ENCODE assay signal across 8 cellular contexts in the genomic region with DNA sequence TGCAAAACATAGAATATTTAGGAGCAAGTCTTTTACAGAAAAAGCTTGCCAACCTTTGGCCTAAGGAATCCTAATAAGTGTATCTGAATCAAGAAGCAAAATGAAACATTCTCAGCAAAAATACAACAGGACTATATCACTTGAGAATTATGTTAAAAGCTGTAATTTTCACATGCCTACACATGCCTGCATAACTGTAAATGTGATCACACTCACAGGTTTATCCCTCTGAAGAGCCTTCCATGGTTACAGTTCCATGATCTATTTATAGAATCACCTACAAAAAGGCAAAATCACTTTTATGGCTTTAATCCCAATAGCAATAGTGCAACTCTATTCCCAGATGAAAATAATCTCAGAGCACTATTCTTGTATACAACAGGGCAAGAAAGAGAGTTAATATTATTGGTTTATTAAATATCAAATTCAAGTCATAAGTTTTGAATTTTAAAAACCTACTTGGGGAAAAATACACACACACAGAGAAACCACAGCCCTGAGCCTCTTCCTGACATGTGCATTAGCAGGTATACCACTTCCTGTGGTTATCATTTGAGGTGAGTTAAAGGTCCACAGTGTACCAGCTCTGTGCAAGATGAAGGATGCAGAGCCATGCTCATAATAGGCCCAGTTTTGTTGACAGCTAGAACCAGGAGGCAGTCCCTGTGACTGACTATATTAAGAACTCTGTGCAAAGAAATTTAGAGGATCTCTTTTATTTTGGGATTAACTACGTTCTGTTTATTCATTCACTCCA.
DNase-seq lines count a peak whose midpoint lies in the region; ATAC-seq, FAIRE-seq and TF ChIP-seq lines count a peak whose summit lies in the region.

No MANE protein-coding gene starts in this region.

- dilution Hi-C loops in mammary epithelial cell (cut with HindIII; ENCODE audit: low sequenced_read_pairs) = no loop called here

- H3K4me3 ChIP-seq in GM12864 (ENCODE audit: low read depth, low read length) (no peak overlapping the region), GM23248 (no peak overlapping the region), Panc1 (ENCODE audit: low read depth in 2 of 2, low read length in 2 of 2) (no peak overlapping the region), mammary epithelial cell (replicated peaks in 1 of 3; ENCODE audit: insufficient read depth in 1 of 3, low read depth in 2 of 3, low read length in 3 of 3) (no peak overlapping the region)

- peak; percentile 24 for DNase-seq in GM12864 (ENCODE audit: low read depth)
- no peak for DNase-seq in GM23248
- no peak for DNase-seq in Panc1 (ENCODE audit: low read depth, low spot score)
- peak; percentile 63 for DNase-seq in mammary epithelial cell
- peak; percentile 35 for DNase-seq in stimulated activated CD8-positive, alpha-beta memory T cell treated with anti-CD3 and anti-CD28 coated beads, Interleukin-4, amount 100 ng/mL, for 48 hours
- no peak for DNase-seq in GM19239 (ENCODE audit: insufficient read length, low spot score)
- DNase-seq in glutamatergic neuron = no peak
- no peak for DNase-seq in DMS53 (lab: John Stamatoyannopoulos, UW)

- FAIRE-seq in GM19239 (lab: Jason Lieb, UNC) = no peak

- H3K9ac ChIP-seq in GM23248 (no peak overlapping the region), mammary epithelial cell (ENCODE audit: insufficient read depth, low read length) (no peak overlapping the region)

- H3K27ac Mint-ChIP-seq in glutamatergic neuron (ENCODE audit: unreplicated experiment) = no peak overlapping the region

- CTCF ChIA-PET in Panc1 (lab: Charles Lee) (interaction anchor here (0.5 kb wide), 1 partner anchor 339 kb away, joined by 3 read pairs; no protein-coding TSS in a partner anchor), mammary epithelial cell (lab: Charles Lee; ENCODE audit: low non-redundant PET) (no interaction called here)

- H3K4me3 Mint-ChIP-seq in glutamatergic neuron (ENCODE audit: unreplicated experiment) = no peak overlapping the region

- no peaks in the 10 kb centered on the region for H3K27me3 ChIP-seq in GM23248 (replicated peaks; ENCODE audit: insufficient read depth)
- H3K27me3 ChIP-seq in Panc1 (ENCODE audit: control insufficient read depth, insufficient read depth, low read length) = no peaks in the 10 kb centered on the region
- no peaks in the 10 kb centered on the region for H3K27me3 ChIP-seq in mammary epithelial cell (ENCODE audit: insufficient read depth, low read length)

- TF ChIP-seq CTCF in GM12864 (IDR thresholded peaks at IDR 0.05; ENCODE audit: low read depth, low read length, missing control alignments) = no peak
- TF ChIP-seq CTCF in Panc1 (IDR thresholded peaks at IDR 0.05) = no peak
- no peak for TF ChIP-seq CTCF in mammary epithelial cell (conservative IDR thresholded peaks at IDR 0.05 in 1 of 2, IDR thresholded peaks at IDR 0.05 in 1 of 2; ENCODE audit: extremely low read depth in 1 of 2, insufficient read depth in 1 of 2, low read depth in 1 of 2, low read length in 2 of 2)
- TF ChIP-seq CTCF in glutamatergic neuron (IDR thresholded peaks at IDR 0.05; ENCODE audit: partially characterized antibody, unreplicated experiment) = no peak

- intact Hi-C loops in Panc1 (cut with micrococcal nuclease; ENCODE audit: unreplicated experiment) (no loop called here), mammary epithelial cell (cut with micrococcal nuclease) (no loop called here)

- H3F3A ChIP-seq in GM23248 (ENCODE audit: insufficient read depth) = peaks cover 21% of the 10 kb centered on the region

- no peaks in the 10 kb centered on the region for H3K27me3 Mint-ChIP-seq in glutamatergic neuron (ENCODE audit: unreplicated experiment)

- ATAC-seq in Panc1 = no peak

- no peaks in the 10 kb centered on the region for H3K9me3 Mint-ChIP-seq in glutamatergic neuron (ENCODE audit: unreplicated experiment)

- H3K4me1 ChIP-seq in GM23248 (ENCODE audit: insufficient read depth) (peaks cover 45% of the 10 kb centered on the region), Panc1 (ENCODE audit: control insufficient read depth, insufficient read depth, low read length) (peaks cover 4% of the 10 kb centered on the region), mammary epithelial cell (ENCODE audit: insufficient read depth, low read length) (peaks cover 62% of the 10 kb centered on the region)

- no peak overlapping the region for H3K27ac ChIP-seq in GM23248
- peak overlapping the region; percentile 54; the same call in 1 of the 2 replicates for H3K27ac ChIP-seq in Panc1 (ENCODE audit: low read length)
- H3K27ac ChIP-seq in mammary epithelial cell (ENCODE audit: insufficient read depth, low read depth, low read length) = peak overlapping the region; percentile 72

- 50 to 52% methylated on average over 1 of the region's 1 CpG for WGBS in GM23248 (ENCODE audit: low coverage in 1 of 2, low lambda C conversion rate in 2 of 2, missing lambda C conversion rate in 2 of 2), 2 experiments
- 93% methylated on average over 1 of the region's 1 CpG for WGBS in mammary epithelial cell (ENCODE audit: low coverage, missing lambda C conversion rate)

- no peaks in the 10 kb centered on the region for H4K20me1 ChIP-seq in GM23248 (ENCODE audit: insufficient read depth)
- H4K20me1 ChIP-seq in mammary epithelial cell (ENCODE audit: insufficient read depth, low read length) = no peaks in the 10 kb centered on the region

- peak overlapping the region; percentile 43; the same call in 1 of the 2 replicates for H2AFZ ChIP-seq in GM23248
- peak overlapping the region; percentile 30 for H2AFZ ChIP-seq in mammary epithelial cell (ENCODE audit: low read depth, low read length)

- H3K79me2 ChIP-seq in GM23248 (ENCODE audit: insufficient read depth) = no peaks in the 10 kb centered on the region
- H3K79me2 ChIP-seq in mammary epithelial cell (ENCODE audit: insufficient read depth, low read length) = no peaks in the 10 kb centered on the region

- no peaks in the 10 kb centered on the region for H3K9me2 ChIP-seq in GM23248 (ENCODE audit: insufficient read depth)

- in situ Hi-C loops in GM23248 (cut with MboI) = no loop called here
- in situ Hi-C loops in Panc1 (cut with HindIII; ENCODE audit: low pct_unique_long_range_greater_than_20kb, low sequenced_read_pairs) = no loop called here
- in situ Hi-C loops in mammary epithelial cell (cut with MboI; ENCODE audit: low sequenced_read_pairs in 2 of 2) = no loop called here

- POLR2A ChIA-PET in Panc1 (lab: Charles Lee) = no interaction called here

- peaks cover 6% of the 10 kb centered on the region for H3K4me1 Mint-ChIP-seq in glutamatergic neuron (ENCODE audit: low read depth, unreplicated experiment)

- BruUV-seq in Panc1 (replicated peaks; lab: Mats Ljungman, UMichigan) (no TSS peak), mammary epithelial cell (replicated peaks; lab: Mats Ljungman, UMichigan) (no TSS peak)

- H3K36me3 Mint-ChIP-seq in glutamatergic neuron (ENCODE audit: unreplicated experiment) = no peaks in the 10 kb centered on the region

- H3K36me3 ChIP-seq in GM23248 (ENCODE audit: low read depth) (no peaks in the 10 kb centered on the region), Panc1 (ENCODE audit: control insufficient read depth, insufficient read depth, low read length) (no peaks in the 10 kb centered on the region), mammary epithelial cell (ENCODE audit: insufficient read depth, low read length) (no peaks in the 10 kb centered on the region)

- H3K9me3 ChIP-seq in GM23248 (ENCODE audit: low read depth) (no peaks in the 10 kb centered on the region), Panc1 (ENCODE audit: control insufficient read depth, insufficient read depth, low read depth, low read length) (no peaks in the 10 kb centered on the region), mammary epithelial cell (replicated peaks; ENCODE audit: insufficient read depth, low read length) (no peaks in the 10 kb centered on the region)

- H3K4me2 ChIP-seq in GM23248 (ENCODE audit: unreplicated experiment) (no peak overlapping the region), mammary epithelial cell (ENCODE audit: insufficient read depth, low read depth, low read length) (peak overlapping the region; percentile 50)

Comparison
In these comparisons a context has a peak if more than half of its experiments do, and no peak if none do; other contexts are left out.
1. DNase-seq: peak in GM12864 (single experiment), mammary epithelial cell (single experiment) and stimulated activated CD8-positive, alpha-beta memory T cell treated with anti-CD3 and anti-CD28 coated beads, Interleukin-4, amount 100 ng/mL, for 48 hours (single experiment); none in GM23248 (single experiment), Panc1 (single experiment), GM19239 (single experiment), glutamatergic neuron (single experiment) and DMS53 (single experiment).